In the genomic region with DNA sequence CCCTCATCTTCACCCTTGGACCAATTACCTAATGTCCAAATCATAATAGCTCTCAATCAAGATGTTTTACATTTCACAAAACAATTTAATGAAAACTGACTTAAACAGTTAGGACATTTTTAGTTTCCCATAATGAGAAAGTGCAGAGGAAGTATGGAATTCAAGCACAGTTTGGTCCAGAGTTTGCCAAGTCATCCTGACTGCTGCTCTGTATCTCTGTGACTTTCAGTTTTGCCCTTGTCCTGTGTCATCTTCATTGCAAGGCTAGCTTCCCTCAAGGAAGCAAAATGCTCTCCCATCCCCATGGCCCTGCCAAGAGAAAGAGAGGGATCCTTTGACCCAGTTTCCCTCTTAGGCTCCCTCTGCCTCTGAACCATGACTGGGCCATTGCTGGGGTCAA, we compare ENCODE assay signal across 27 cellular contexts. TPM values are rescaled to one million over a fixed set of nuclear protein-coding genes. Genes with fewer than 3 reads are reported as not detected.
DNase-seq lines count a peak whose midpoint lies in the region; ATAC-seq, FAIRE-seq and TF ChIP-seq lines count a peak whose summit lies in the region.
"Had no signal": no experiment of that assay in that cellular context is flagged by ENCODE, and none has a peak within 500 bp of the region (broad histone marks: within the 10 kb centered on the region; RNA-seq: fewer than 3 reads in every experiment).

No MANE protein-coding gene starts in this region.

- POLR2A ChIA-PET in A549 (lab: Yijun Ruan, JAX), result no interaction called here

- no peak for TF ChIP-seq POLR2A in A549 (IDR thresholded peaks at IDR 0.05; ENCODE audit: low read length)

- CTCF ChIA-PET in A549 (lab: Yijun Ruan, JAX), result no interaction called here

- H3K4me1 ChIP-seq in A549 (peaks cover 25% of the 10 kb centered on the region), adipocyte (ENCODE audit: control insufficient read depth, insufficient read depth, low read length) (peaks cover 14% of the 10 kb centered on the region)
- H3K4me1 ChIP-seq: BE2C, BLaER1 had no signal

- TF ChIP-seq CTCF in A549 (IDR thresholded peaks at IDR 0.05), result no peak

- peak; percentile 19 to 23; a peak in 2 of 6 replicates for ATAC-seq in A549

- TF ChIP-seq EP300 in A549 (IDR thresholded peaks at IDR 0.05), result no peak

- H3K4me2 ChIP-seq in A549, result no peak overlapping the region
- H3K4me2 ChIP-seq: BLaER1 had no signal

- no peak for TF ChIP-seq RAD21 in A549 (conservative IDR thresholded peaks at IDR 0.05 in 1 of 2, IDR thresholded peaks at IDR 0.05 in 1 of 2)

- FAIRE-seq in A549 (lab: Jason Lieb, UNC), result no peak
- FAIRE-seq: D721Med, G401.6, GM12891 had no signal

- H3K27me3 ChIP-seq in adipocyte (replicated peaks; ENCODE audit: control insufficient read depth, insufficient read depth, low read length), result peaks cover 4% of the 10 kb centered on the region
- H3K27me3 ChIP-seq: BLaER1 had no signal

- DNase-seq in A549 (ENCODE audit: low read depth in 1 of 2, low spot score in 1 of 2) (peak in 1 of 2 experiments; percentile 30), EL (peak; percentile 4), NCI-H460 (ENCODE audit: extremely low read depth, low read depth) (peak; percentile 36), adipocyte (ENCODE audit: low read depth) (peak; percentile 7), T1000 (lab: John Stamatoyannopoulos, UW) (no peak), occipital lobe (lab: John Stamatoyannopoulos, UW) (no peak), NCI-H345 (lab: John Stamatoyannopoulos, UW) (no peak), COR-L47 (lab: John Stamatoyannopoulos, UW) (no peak)
- DNase-seq: ACHN; BE2C; C1 segment of cervical spinal cord; Caco-2; Calu3; CD4-positive, alpha-beta memory T cell; CD4-positive, CD25-positive, alpha-beta regulatory T cell; CD8-positive, alpha-beta memory T cell; DMS79 treated with DMSO at 0.1 percent for 48 hours; GF-D8 had no signal

- H3K36me3 ChIP-seq in adipocyte (ENCODE audit: control insufficient read depth, insufficient read depth, low read length, severe bottlenecking), result no peaks in the 10 kb centered on the region
- H3K36me3 ChIP-seq: BE2C, BLaER1 had no signal

- H3K9me3 ChIP-seq in A549, result no peaks in the 10 kb centered on the region
- peaks cover 4% of the 10 kb centered on the region for H3K9me3 ChIP-seq in adipocyte (ENCODE audit: control insufficient read depth, low read length)
- H3K9me3 ChIP-seq: BE2C, BLaER1, Caco-2 had no signal

- peak overlapping the region; percentile 22 to 56; a peak in 3 of 6 replicates for H3K27ac ChIP-seq in A549
- H3K27ac ChIP-seq: 22Rv1, BLaER1 had no signal

- H3K4me3 ChIP-seq in A549, result no peak overlapping the region
- H3K4me3 ChIP-seq in adipocyte (ENCODE audit: low read length), result no peak overlapping the region
- H3K4me3 ChIP-seq: BLaER1 had no signal

- no peak overlapping the region for H3K9ac ChIP-seq in adipocyte (ENCODE audit: low read length)
- H3K9ac ChIP-seq: BLaER1 had no signal

TF ChIP-seq in A549, 52 proteins besides CTCF, POLR2A, EP300 and RAD21:
- peak; percentile 48 for TF ChIP-seq MAFK (IDR thresholded peaks at IDR 0.05; ENCODE audit: partially characterized antibody)
- TF ChIP-seq RNF2 (IDR thresholded peaks at IDR 0.05; ENCODE audit: borderline replicate concordance, low read depth), result no peak

RNA-seq across cellular contexts. Expression of gene PLEKHS1, which starts 7.9 kb away (rescaled TPM):
- 0.05 and 0.08 TPM in 2 replicates for polyA plus RNA-seq in A549 (2011; rRNA removed)
- 0.03 TPM in 2 replicates for polyA plus RNA-seq in A549 (2012; cell fraction: cytosol; rRNA removed)
- 0.04 and 0.05 TPM in 2 replicates for polyA plus RNA-seq in A549 (2012; cell fraction: nucleus; rRNA removed)
- polyA plus RNA-seq in A549 (2017; fragmentation: RNase III; extraction: RNeasy Plus Mini Kit Qiagen cat#74134 plus additional on column Dnase treatment), result 0.03 to 0.09 TPM (median 0.08 TPM) in 3 replicates
- polyA minus RNA-seq in A549 (2011; rRNA and poly(A)+ RNA removed), result 0.10 TPM in 1 of 2 replicates, not detected in the other
- total RNA-seq in NCI-H460 (2014; rRNA removed; shearing (Covaris generic)), result not detected in 2 replicates
- polyA plus RNA-seq in NCI-H460 (2014; cell fraction: nucleus; rRNA removed), result not detected in 2 replicates
- total RNA-seq in occipital lobe, result not detected
- total RNA-seq: A172; A673; Caco-2; CD8-positive, alpha-beta memory T cell had no signal
- polyA plus RNA-seq: AG04450; CD14-positive monocyte; CD4-positive, alpha-beta memory T cell; CD4-positive, CD25-positive, alpha-beta regulatory T cell; CD8-positive, alpha-beta memory T cell had no signal

Comparison
In these comparisons a context has a peak if more than half of its experiments do, and no peak if none do; other contexts are left out.
1. DNase-seq: peak in EL (single experiment), NCI-H460 (single experiment) and adipocyte (single experiment); none in T1000 (single experiment), occipital lobe (single experiment), NCI-H345 (single experiment) and COR-L47 (single experiment).